Comparison of ENCODE assay signal across 13 cellular contexts in the genomic region with DNA sequence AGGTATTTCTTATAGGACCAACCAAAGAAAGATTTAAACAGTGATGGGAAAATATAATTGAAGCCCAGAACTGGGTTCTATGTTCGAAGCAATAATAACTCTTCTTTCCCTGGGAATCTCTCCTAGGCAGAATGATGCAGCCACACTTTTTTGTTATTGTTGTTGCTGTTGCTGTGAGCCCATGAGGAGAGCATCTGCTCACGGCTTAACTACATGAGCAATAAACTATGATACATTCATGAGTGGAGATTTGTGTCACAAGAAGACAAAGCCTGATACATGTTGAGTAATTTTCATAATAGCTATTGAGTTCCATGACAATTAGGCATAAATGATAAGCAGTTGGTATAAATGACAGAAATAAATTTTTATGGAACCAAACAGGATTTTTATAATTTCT.
DNase-seq lines count a peak whose midpoint lies in the region; ATAC-seq and TF ChIP-seq lines count a peak whose summit lies in the region.
"Had no signal": no experiment of that assay in that cellular context is flagged by ENCODE, and none has a peak within 500 bp of the region (broad histone marks: within the 10 kb centered on the region; RNA-seq: fewer than 3 reads in every experiment).

No MANE protein-coding gene starts in this region.

- peak; percentile 20 for DNase-seq in NCI-H1694 treated with DMSO at 0.1 percent for 48 hours (lab: John Stamatoyannopoulos, UW)
- DNase-seq in NCI-H1694 (lab: John Stamatoyannopoulos, UW): no peak
- peak; percentile 37 for DNase-seq in brain microvascular endothelial cell
- DNase-seq in left lung: no peak
- no peak for DNase-seq in thoracic aorta (ENCODE audit: low spot score)
- no peak for DNase-seq in T-cell
- DNase-seq in SK-N-DZ (ENCODE audit: low spot score): no peak
- DNase-seq: DND-41; effector memory CD8-positive, alpha-beta T cell; NCI-H1092 treated with DMSO at 0.1 percent for 48 hours; retina had no signal

- H3K27ac ChIP-seq in brain microvascular endothelial cell (no peak overlapping the region), left lung (peak overlapping the region; percentile 23 to 60), thoracic aorta (peak overlapping the region; percentile 65 to 82)

- H3K36me3 Mint-ChIP-seq in T-cell: peaks cover 46% of the 10 kb centered on the region
- peaks cover 39% of the 10 kb centered on the region for H3K36me3 Mint-ChIP-seq in stimulated activated memory B cell treated with anti-CD40 and anti-IgM and Interleukin-4, amounts not matched to agents 10 μg/mL and 1 μg/mL and 100 μg/mL, for 72 hours

- H3K27ac Mint-ChIP-seq in T-cell: no peak overlapping the region
- no peak overlapping the region for H3K27ac Mint-ChIP-seq in stimulated activated memory B cell treated with anti-CD40 and anti-IgM and Interleukin-4, amounts not matched to agents 10 μg/mL and 1 μg/mL and 100 μg/mL, for 72 hours
- H3K27ac Mint-ChIP-seq: effector memory CD8-positive, alpha-beta T cell had no signal

- CTCF ChIA-PET in T-cell (lab: Charles Lee): no interaction called here

- H3K4me3 ChIP-seq in brain microvascular endothelial cell (ENCODE audit: low read depth, low read length) (no peak overlapping the region), left lung (no peak overlapping the region), thoracic aorta (peak overlapping the region; percentile 53)
- H3K4me3 ChIP-seq: suprapubic skin had no signal

- intact Hi-C loops in left lung (cut with DNase I): no loop called here

- in situ Hi-C loops in brain microvascular endothelial cell (cut with HindIII; ENCODE audit: low pct_ligation_motif_present, low sequenced_read_pairs): no loop called here

- H3K9me3 ChIP-seq in left lung (no peaks in the 10 kb centered on the region), thoracic aorta (no peaks in the 10 kb centered on the region)
- H3K9me3 ChIP-seq: suprapubic skin had no signal

- TF ChIP-seq CTCF in brain microvascular endothelial cell (IDR thresholded peaks at IDR 0.05; ENCODE audit: low read depth, low read length, missing control alignments) (no peak), left lung (IDR thresholded peaks at IDR 0.05) (no peak), thoracic aorta (IDR thresholded peaks at IDR 0.05) (no peak)

- H3K36me3 ChIP-seq in brain microvascular endothelial cell (replicated peaks) (peaks cover 8% of the 10 kb centered on the region), left lung (peaks cover 0 to 31% of the 10 kb centered on the region in 2 donors), thoracic aorta (no peaks in the 10 kb centered on the region)

- ATAC-seq in left lung: peak; percentile 24
- no peak for ATAC-seq in thoracic aorta (ENCODE audit: insufficient number of reproducible peaks, low FRiP score, low read depth)
- no peak for ATAC-seq in T-cell (replicated peaks in 1 of 4)
- ATAC-seq in stimulated activated memory B cell treated with anti-CD40 and anti-IgM and Interleukin-4, amounts not matched to agents 10 μg/mL and 1 μg/mL and 100 μg/mL, for 72 hours: no peak
- ATAC-seq: effector memory CD8-positive, alpha-beta T cell had no signal

- H3K4me1 ChIP-seq in left lung (no peaks in the 10 kb centered on the region), thoracic aorta (ENCODE audit: control insufficient read depth in 1 of 2, low read depth in 2 of 2) (peaks cover 25 to 58% of the 10 kb centered on the region in 2 donors)
- H3K4me1 ChIP-seq: suprapubic skin had no signal

- H3K27me3 ChIP-seq in brain microvascular endothelial cell (replicated peaks) (no peaks in the 10 kb centered on the region), left lung (no peaks in the 10 kb centered on the region), thoracic aorta (replicated peaks; ENCODE audit: insufficient read depth) (no peaks in the 10 kb centered on the region)
- H3K27me3 ChIP-seq: suprapubic skin had no signal

- no peaks in the 10 kb centered on the region for H3K9me3 Mint-ChIP-seq in T-cell
- H3K9me3 Mint-ChIP-seq in stimulated activated memory B cell treated with anti-CD40 and anti-IgM and Interleukin-4, amounts not matched to agents 10 μg/mL and 1 μg/mL and 100 μg/mL, for 72 hours: no peaks in the 10 kb centered on the region
- H3K9me3 Mint-ChIP-seq: effector memory CD8-positive, alpha-beta T cell had no signal

- no peak overlapping the region for H3K4me3 Mint-ChIP-seq in T-cell
- H3K4me3 Mint-ChIP-seq in stimulated activated memory B cell treated with anti-CD40 and anti-IgM and Interleukin-4, amounts not matched to agents 10 μg/mL and 1 μg/mL and 100 μg/mL, for 72 hours: no peak overlapping the region
- H3K4me3 Mint-ChIP-seq: effector memory CD8-positive, alpha-beta T cell had no signal

- POLR2A ChIA-PET in T-cell (lab: Charles Lee): interaction anchor here in 1 of 2 donors (0.5 kb wide), 1 partner anchor 68 kb away, joined by 8 read pairs; no protein-coding TSS in a partner anchor

- H3K4me1 Mint-ChIP-seq in T-cell: peaks cover 27 to 42% (median 27%) of the 10 kb centered on the region in 3 donors
- H3K4me1 Mint-ChIP-seq in stimulated activated memory B cell treated with anti-CD40 and anti-IgM and Interleukin-4, amounts not matched to agents 10 μg/mL and 1 μg/mL and 100 μg/mL, for 72 hours: no peaks in the 10 kb centered on the region

- H3K27me3 Mint-ChIP-seq in T-cell: no peaks in the 10 kb centered on the region
- no peaks in the 10 kb centered on the region for H3K27me3 Mint-ChIP-seq in stimulated activated memory B cell treated with anti-CD40 and anti-IgM and Interleukin-4, amounts not matched to agents 10 μg/mL and 1 μg/mL and 100 μg/mL, for 72 hours
- H3K27me3 Mint-ChIP-seq: effector memory CD8-positive, alpha-beta T cell had no signal

Comparison
In these comparisons a context has a peak if more than half of its experiments do, and no peak if none do; other contexts are left out.
1. DNase-seq: peak in NCI-H1694 treated with DMSO at 0.1 percent for 48 hours (single experiment) and brain microvascular endothelial cell (single experiment); none in NCI-H1694 (single experiment), left lung (0 of 2), thoracic aorta (single experiment), T-cell (0 of 34) and SK-N-DZ (single experiment).